ENCODE assay signal across 15 cellular contexts in genomic region chr15:92164327-92165000, GRCh38.
DNase-seq lines count a peak whose midpoint lies in the region; ATAC-seq, FAIRE-seq and TF ChIP-seq lines count a peak whose summit lies in the region.
"Had no signal": no experiment of that assay in that cellular context is flagged by ENCODE, and none has a peak within 500 bp of the region (broad histone marks: within the 10 kb centered on the region; RNA-seq: fewer than 3 reads in every experiment).

No MANE protein-coding gene starts in this region.

- peak overlapping the region; percentile 97 for H2BK120ac ChIP-seq in H1 (replicated peaks; ENCODE audit: low read depth, low read length)

- CTCF ChIA-PET in H1 (lab: Charles Lee; ENCODE audit: partially characterized antibody), result interaction anchor here (0.8 to 2.3 kb wide), 11 partner anchors 13 to 152 kb away, joined by 3 to 8 read pairs (median 3); no protein-coding TSS in a partner anchor

- no peak overlapping the region for H4K8ac ChIP-seq in H1 (ENCODE audit: extremely low read depth, insufficient read depth, low read length)

- H3K23ac ChIP-seq in H1 (ENCODE audit: insufficient read length), result no peak overlapping the region

- peak overlapping the region in 2 of 4 experiments; percentile 9 to 11; a peak in 2 of 7 replicates for H3K9ac ChIP-seq in H1 (replicated peaks in 1 of 4; ENCODE audit: extremely low read depth in 1 of 4, low read depth in 3 of 4, low read length in 3 of 4)
- H3K9ac ChIP-seq: SK-N-SH had no signal

- no peak for TF ChIP-seq EP300 in H1 (IDR thresholded peaks at IDR 0.05; ENCODE audit: borderline replicate concordance in 1 of 2, low read depth in 2 of 2, low read length in 2 of 2)

- peak overlapping the region; percentile 78 for H4K91ac ChIP-seq in H1 (replicated peaks; ENCODE audit: insufficient read length, low read length)

- peak overlapping the region; percentile 28 to 46; a peak in 3 of 4 replicates for H3K4me2 ChIP-seq in H1 (ENCODE audit: insufficient read depth in 1 of 2, low read depth in 2 of 2, low read length in 2 of 2)
- H3K4me2 ChIP-seq: SK-N-SH had no signal

- H3K36me3 ChIP-seq in H1 (ENCODE audit: control insufficient read depth in 2 of 4, insufficient read depth in 4 of 4, low read length in 3 of 4) (no peaks in the 10 kb centered on the region), mesodermal cell (ENCODE audit: control insufficient read depth, insufficient read depth, low read length) (no peaks in the 10 kb centered on the region)
- H3K36me3 ChIP-seq: gastrocnemius medialis, transverse colon had no signal

- H3K4ac ChIP-seq in H1 (replicated peaks; ENCODE audit: insufficient read length, low read depth, low read length), result peak overlapping the region; percentile 63

- no peak overlapping the region for H2BK15ac ChIP-seq in H1 (ENCODE audit: low read length)

- TF ChIP-seq CTCF in AG09309 (IDR thresholded peaks at IDR 0.05; ENCODE audit: control insufficient read depth, insufficient read depth, low read depth, low read length, missing control alignments), result no peak
- TF ChIP-seq CTCF in H1 (IDR thresholded peaks at IDR 0.05; ENCODE audit: control extremely low read depth in 1 of 3, insufficient read depth in 1 of 3, low read depth in 1 of 3, low read length in 3 of 3), result no peak

- H2BK12ac ChIP-seq in H1 (ENCODE audit: low read depth, low read length), result peak overlapping the region; percentile 98

- no peak for ATAC-seq in stimulated activated naive CD8-positive, alpha-beta T cell treated with anti-CD3 and anti-CD28 coated beads, Interleukin-15, Interleukin-2, amounts not matched to agents 100 U/mL and 50 U/mL, for 24 hours
- ATAC-seq: activated CD4-positive, alpha-beta T cell treated with anti-CD3 and anti-CD28 coated beads for 36 hours; gastrocnemius medialis; sciatic nerve had no signal

- no peaks in the 10 kb centered on the region for H4K20me1 ChIP-seq in H1 (replicated peaks in 1 of 2; ENCODE audit: control insufficient read depth in 1 of 2, insufficient read depth in 2 of 2, low read length in 2 of 2)

- H3K4me1 ChIP-seq in H1 (replicated peaks in 1 of 4; ENCODE audit: control insufficient read depth in 3 of 4, insufficient read depth in 4 of 4, low read length in 3 of 4) (peaks cover 22 to 38% (median 35%) of the 10 kb centered on the region in 4 experiments), mesodermal cell (ENCODE audit: control insufficient read depth, insufficient read depth, low read length, poor library complexity, severe bottlenecking) (peaks cover 33% of the 10 kb centered on the region)
- H3K4me1 ChIP-seq: gastrocnemius medialis had no signal

- POLR2A ChIA-PET in H1 (lab: Charles Lee; ENCODE audit: partially characterized antibody), result interaction anchor here (1.1 to 1.2 kb wide), 2 partner anchors 41 to 46 kb away, joined by 3 to 4 read pairs; no protein-coding TSS in a partner anchor

- no peak for TF ChIP-seq POLR2A in H1 (IDR thresholded peaks at IDR 0.05; ENCODE audit: control extremely low read depth in 1 of 2, low read depth in 2 of 2, low read length in 2 of 2)

- FAIRE-seq in H1 (lab: Jason Lieb, UNC), result peak; percentile 82

- no peaks in the 10 kb centered on the region for H3K79me1 ChIP-seq in H1 (ENCODE audit: low read depth, low read length)

- no peaks in the 10 kb centered on the region for H3K79me2 ChIP-seq in H1 (ENCODE audit: control insufficient read depth in 1 of 2, insufficient read depth in 2 of 2, low read length in 2 of 2)

- H2BK5ac ChIP-seq in H1 (ENCODE audit: low read depth, low read length), result peak overlapping the region; percentile 93

- peak overlapping the region; percentile 94 for H2BK20ac ChIP-seq in H1 (ENCODE audit: low read length)

- H4K5ac ChIP-seq in H1 (ENCODE audit: insufficient read length, low read depth, low read length), result no peak overlapping the region

- H3K27ac ChIP-seq in H1 (ENCODE audit: low read depth, low read length) (peak overlapping the region; percentile 78), mesodermal cell (ENCODE audit: low read depth, low read length, severe bottlenecking) (peak overlapping the region; percentile 83)
- H3K27ac ChIP-seq: coronary artery, gastrocnemius medialis, transverse colon had no signal

- no peaks in the 10 kb centered on the region for H3K9me3 ChIP-seq in H1 (ENCODE audit: insufficient read depth in 2 of 2, low read depth in 1 of 2, low read length in 1 of 2)
- no peaks in the 10 kb centered on the region for H3K9me3 ChIP-seq in mesodermal cell (ENCODE audit: control insufficient read depth, low read length)
- H3K9me3 ChIP-seq: gastrocnemius medialis, SK-N-SH, transverse colon had no signal

- no peak overlapping the region for H3K14ac ChIP-seq in H1 (ENCODE audit: insufficient read length)

- peak overlapping the region; percentile 80 for H3K18ac ChIP-seq in H1 (ENCODE audit: extremely low read depth, low read length)

- no peaks in the 10 kb centered on the region; the same call in 1 of the 2 replicates for H3K23me2 ChIP-seq in H1 (ENCODE audit: low read depth, low read length)

- H3K27me3 ChIP-seq in H1 (replicated peaks in 1 of 4; ENCODE audit: control insufficient read depth in 3 of 4, extremely low read depth in 1 of 4, insufficient read depth in 3 of 4, low read length in 3 of 4), result no peaks in the 10 kb centered on the region
- H3K27me3 ChIP-seq: gastrocnemius medialis, transverse colon had no signal

- 47% methylated on average over 10 of the region's 10 CpGs; no CpG with 5 or more reads in 1 of the 2 experiments for WGBS in H1 (ENCODE audit: extremely low coverage in 1 of 2, insufficient coverage in 1 of 2, insufficient read length in 1 of 2, insufficient replicate concordance in 2 of 2, low coverage in 1 of 2, low lambda C conversion rate in 2 of 2, missing lambda C conversion rate in 1 of 2), 2 experiments
- WGBS in mesodermal cell (ENCODE audit: insufficient coverage in 2 of 2), 2 experiments, result 43 to 53% methylated on average over 4 to 8 of the region's 10 CpGs

- H3K56ac ChIP-seq in H1 (replicated peaks; ENCODE audit: insufficient read length, low read depth, low read length), result no peak overlapping the region

- TF ChIP-seq RAD21 in H1 (IDR thresholded peaks at IDR 0.05 in 1 of 2, conservative IDR thresholded peaks at IDR 0.05 in 1 of 2; ENCODE audit: low read depth in 2 of 2, low read length in 2 of 2), result no peak

- H3K4me3 ChIP-seq in AG09309 (ENCODE audit: control insufficient read depth, low read depth, low read length), result no peak overlapping the region
- no peak overlapping the region for H3K4me3 ChIP-seq in Jurkat, Clone E6-1 (ENCODE audit: low read length)
- no peak overlapping the region for H3K4me3 ChIP-seq in H1 (ENCODE audit: extremely low read depth in 1 of 4, insufficient read depth in 2 of 4, low read depth in 3 of 4, low read length in 4 of 4)
- no peak overlapping the region for H3K4me3 ChIP-seq in mesodermal cell (ENCODE audit: extremely low read depth, insufficient read depth, low read length, poor library complexity, severe bottlenecking)
- H3K4me3 ChIP-seq: coronary artery, gastrocnemius medialis, transverse colon had no signal

- peak overlapping the region; percentile 79; the same call in 1 of the 2 replicates for H2AK5ac ChIP-seq in H1 (ENCODE audit: low read depth, low read length)

- peak; percentile 75 for DNase-seq in AG09309 (ENCODE audit: low read depth)
- peak; percentile 5 for DNase-seq in Jurkat, Clone E6-1 (ENCODE audit: low read depth, low spot score)
- no peak for DNase-seq in H1 (ENCODE audit: low read depth in 1 of 2, low spot score in 2 of 2)
- no peak for DNase-seq in stimulated activated naive CD8-positive, alpha-beta T cell treated with anti-CD3 and anti-CD28 coated beads, Interleukin-15, Interleukin-2, amounts not matched to agents 100 U/mL and 50 U/mL, for 24 hours
- no peak for DNase-seq in D341Med (ENCODE audit: low spot score)
- no peak for DNase-seq in NCI-H82 treated with DMSO at 0.1 percent for 48 hours (lab: John Stamatoyannopoulos, UW; ENCODE audit: unreplicated experiment)
- DNase-seq in occipital lobe (lab: John Stamatoyannopoulos, UW), result no peak
- DNase-seq: activated CD4-positive, alpha-beta T cell treated with anti-CD3 and anti-CD28 coated beads for 36 hours; gastrocnemius medialis; NCI-H1417; SK-N-SH; transverse colon had no signal

- no peak overlapping the region for H2AFZ ChIP-seq in H1 (ENCODE audit: low read length)

TF ChIP-seq in H1, 55 proteins besides CTCF, POLR2A, EP300 and RAD21:
- peak; percentile 17; the same call in 1 of the 2 replicates for TF ChIP-seq POU5F1 (IDR thresholded peaks at IDR 0.05; ENCODE audit: low read depth, low read length)
- TF ChIP-seq MAX (IDR thresholded peaks at IDR 0.05), result no peak
- TF ChIP-seq TEAD4 (IDR thresholded peaks at IDR 0.05; ENCODE audit: low read depth, low read length), result peak; percentile 50; the same call in 1 of the 2 replicates
- TF ChIP-seq SP2 (IDR thresholded peaks at IDR 0.05; ENCODE audit: low read length), result no peak
- no peak for TF ChIP-seq PHF8 (conservative IDR thresholded peaks at IDR 0.05; ENCODE audit: low read depth, low read length)
- TF ChIP-seq SRF (IDR thresholded peaks at IDR 0.05; ENCODE audit: low read depth, low read length), result no peak
- TF ChIP-seq HDAC2 (IDR thresholded peaks at IDR 0.05; ENCODE audit: borderline replicate concordance in 1 of 2, low read depth in 2 of 2, low read length in 2 of 2), result 0 out of 4 replicates have a peak, but pooled peaks of 1 of the 2 experiments have one; percentile 38
- no peak for TF ChIP-seq HDAC6 (IDR thresholded peaks at IDR 0.05; ENCODE audit: low read depth, low read length)
- no peak for TF ChIP-seq CBX5 (IDR thresholded peaks at IDR 0.05; ENCODE audit: low read depth, low read length)

Comparison
In these comparisons a context has a peak if more than half of its experiments do, and no peak if none do; other contexts are left out.
1. DNase-seq: peak in AG09309 (single experiment) and Jurkat, Clone E6-1 (single experiment); none in H1 (0 of 2), stimulated activated naive CD8-positive, alpha-beta T cell treated with anti-CD3 and anti-CD28 coated beads, Interleukin-15, Interleukin-2, amounts not matched to agents 100 U/mL and 50 U/mL, for 24 hours (single experiment), D341Med (single experiment), NCI-H82 treated with DMSO at 0.1 percent for 48 hours (single experiment) and occipital lobe (single experiment).